Comparison of ENCODE assay signal across 8 cellular contexts in the genomic region with DNA sequence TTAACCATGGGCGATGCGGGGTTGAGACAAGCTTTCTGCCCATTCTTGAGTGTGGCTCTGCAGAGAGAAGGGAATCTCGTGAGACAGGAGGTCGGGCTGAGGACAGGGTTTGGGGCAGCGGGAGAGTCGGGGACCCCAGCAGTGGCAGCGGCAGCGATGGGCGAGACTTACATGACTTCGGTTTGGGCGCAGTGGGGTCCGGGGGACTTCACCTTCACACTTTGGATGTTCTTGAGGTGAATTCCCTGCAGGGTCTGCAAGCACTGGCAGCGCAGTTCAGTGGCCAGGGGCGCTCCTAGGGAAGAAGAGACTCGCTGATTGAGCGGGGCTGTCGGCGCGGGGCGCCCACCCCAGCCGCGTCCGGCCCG. TPM values are rescaled to one million over a fixed set of nuclear protein-coding genes. Genes with fewer than 3 reads are reported as not detected.
DNase-seq lines count a peak whose midpoint lies in the region; ATAC-seq, FAIRE-seq and TF ChIP-seq lines count a peak whose summit lies in the region.

No MANE protein-coding gene starts in this region.

- TF ChIP-seq RAD21 in IMR-90 (IDR thresholded peaks at IDR 0.05; ENCODE audit: low read length) (no peak), H1 (IDR thresholded peaks at IDR 0.05 in 1 of 2, conservative IDR thresholded peaks at IDR 0.05 in 1 of 2; ENCODE audit: low read depth in 2 of 2, low read length in 2 of 2) (no peak)

- H3K9ac ChIP-seq in IMR-90 (ENCODE audit: low read depth, low read length) (peak overlapping the region; percentile 73; the same call in 1 of the 2 replicates), H1 (replicated peaks in 1 of 4; ENCODE audit: extremely low read depth in 1 of 4, low read depth in 3 of 4, low read length in 3 of 4) (peak overlapping the region in 1 of 4 experiments; percentile 13; a peak in 4 of 7 replicates)

- H3K79me1 ChIP-seq in IMR-90 (ENCODE audit: low read depth in 1 of 2, low read length in 2 of 2) (no peaks in the 10 kb centered on the region), H1 (ENCODE audit: low read depth, low read length) (no peaks in the 10 kb centered on the region)

- no peak overlapping the region for H2BK5ac ChIP-seq in IMR-90 (ENCODE audit: low read depth, low read length, poor library complexity, severe bottlenecking)
- H2BK5ac ChIP-seq in H1 (ENCODE audit: low read depth, low read length) = no peak overlapping the region

- H2BK20ac ChIP-seq in IMR-90 (ENCODE audit: low read depth, low read length) (no peak overlapping the region; the same call in 1 of the 2 replicates), H1 (ENCODE audit: low read length) (no peak overlapping the region)

- no peak for TF ChIP-seq CTCF in AG09309 (IDR thresholded peaks at IDR 0.05; ENCODE audit: control insufficient read depth, insufficient read depth, low read depth, low read length, missing control alignments)
- no peak for TF ChIP-seq CTCF in IMR-90 (conservative IDR thresholded peaks at IDR 0.05; ENCODE audit: low read depth, low read length)
- TF ChIP-seq CTCF in H1 (IDR thresholded peaks at IDR 0.05; ENCODE audit: control extremely low read depth in 1 of 3, insufficient read depth in 1 of 3, low read depth in 1 of 3, low read length in 3 of 3) = no peak

- H3K27me3 ChIP-seq in IMR-90 (ENCODE audit: control insufficient read depth, insufficient read depth, low read length) (no peaks in the 10 kb centered on the region), H1 (replicated peaks in 1 of 4; ENCODE audit: control insufficient read depth in 3 of 4, extremely low read depth in 1 of 4, insufficient read depth in 3 of 4, low read length in 3 of 4) (peaks cover 0 to 19% (median 8%) of the 10 kb centered on the region in 4 experiments; a peak in 5 of 7 replicates), muscle layer of duodenum (ENCODE audit: low read depth, low read length) (no peaks in the 10 kb centered on the region)

- H3K14ac ChIP-seq in IMR-90 (replicated peaks; ENCODE audit: low read depth, low read length) (no peak overlapping the region), H1 (ENCODE audit: insufficient read length) (no peak overlapping the region)

- no peaks in the 10 kb centered on the region for H3K36me3 ChIP-seq in IMR-90 (ENCODE audit: control insufficient read depth, insufficient read depth, low read length)
- no peaks in the 10 kb centered on the region for H3K36me3 ChIP-seq in H1 (ENCODE audit: control insufficient read depth in 2 of 4, insufficient read depth in 4 of 4, low read length in 3 of 4)
- H3K36me3 ChIP-seq in muscle layer of duodenum (ENCODE audit: control insufficient read depth in 1 of 2, insufficient read depth in 2 of 2, low read length in 2 of 2) = no peaks in the 10 kb centered on the region

- H3K9me1 ChIP-seq in IMR-90 (ENCODE audit: insufficient read depth, low read length) = 0 out of 2 replicates have a peak, but pooled peaks cover 4% of the 10 kb centered on the region

- peak overlapping the region in 1 of 2 experiments; percentile 24; a peak in 2 of 4 replicates for H4K8ac ChIP-seq in IMR-90 (ENCODE audit: low read depth in 2 of 2, low read length in 2 of 2)
- H4K8ac ChIP-seq in H1 (ENCODE audit: extremely low read depth, insufficient read depth, low read length) = no peak overlapping the region

- peak overlapping the region; percentile 85 for H3K4me2 ChIP-seq in IMR-90 (ENCODE audit: low read depth, low read length)
- H3K4me2 ChIP-seq in H1 (ENCODE audit: insufficient read depth in 1 of 2, low read depth in 2 of 2, low read length in 2 of 2) = peak overlapping the region; percentile 66 to 83

- FAIRE-seq in H1 (lab: Jason Lieb, UNC) = no peak

- H3K27ac ChIP-seq in IMR-90 (ENCODE audit: insufficient read depth, low read length) (peak overlapping the region; percentile 11; the same call in 1 of the 2 replicates), H1 (ENCODE audit: low read depth, low read length) (no peak overlapping the region), muscle layer of duodenum (ENCODE audit: low read length) (peak overlapping the region; percentile 3)

- H4K91ac ChIP-seq in IMR-90 (ENCODE audit: insufficient read depth, low read depth, low read length) (no peak overlapping the region; the same call in 1 of the 2 replicates), H1 (replicated peaks; ENCODE audit: insufficient read length, low read length) (no peak overlapping the region)

- CTCF ChIA-PET in IMR-90 (lab: Yijun Ruan, JAX) = interaction anchor here (0.9 to 1.2 kb wide), 2 partner anchors 9 to 36 kb away, joined by 3 to 5 read pairs; no protein-coding TSS in a partner anchor
- CTCF ChIA-PET in H1 (lab: Charles Lee; ENCODE audit: partially characterized antibody) = interaction anchor here (0.8 to 3.8 kb wide), 14 partner anchors 10 to 633 kb away, joined by 3 to 24 read pairs (median 4); partner anchors contain the start of genes CXCL3 and CXCL5

- 39% methylated on average over 3 of the region's 24 CpGs; no CpG with 5 or more reads in 1 of the 2 experiments for WGBS in IMR-90 (ENCODE audit: extremely low coverage in 2 of 2, insufficient read length in 1 of 2), 2 experiments
- 20% methylated on average over 14 of the region's 24 CpGs; no CpG with 5 or more reads in 1 of the 2 experiments for WGBS in H1 (ENCODE audit: extremely low coverage in 1 of 2, insufficient coverage in 1 of 2, insufficient read length in 1 of 2, insufficient replicate concordance in 2 of 2, low coverage in 1 of 2, low lambda C conversion rate in 2 of 2, missing lambda C conversion rate in 1 of 2), 2 experiments

- intact Hi-C loops in IMR-90 (cut with micrococcal nuclease) = loop anchor here (5.0 kb wide), 1 partner anchor 101 kb away; the partner anchor contains the start of gene CXCL5

- H2AK5ac ChIP-seq in IMR-90 (ENCODE audit: low read depth, low read length) = peak overlapping the region; percentile 75; the same call in 1 of the 2 replicates
- H2AK5ac ChIP-seq in H1 (ENCODE audit: low read depth, low read length) = no peak overlapping the region

- POLR2A ChIA-PET in IMR-90 (lab: Charles Lee; ENCODE audit: unreplicated experiment) = interaction anchor here (0.6 kb wide), 1 partner anchor 29 kb away, joined by 3 read pairs; no protein-coding TSS in a partner anchor
- POLR2A ChIA-PET in H1 (lab: Charles Lee; ENCODE audit: partially characterized antibody) = interaction anchor here (0.8 to 2.6 kb wide), 6 partner anchors 11 to 121 kb away, joined by 3 to 10 read pairs (median 4); partner anchors contain the start of genes CXCL3 and CXCL5

- BruUV-seq in IMR-90 (replicated peaks; lab: Mats Ljungman, UMichigan) = no TSS peak

- H2BK12ac ChIP-seq in H1 (ENCODE audit: low read depth, low read length) = no peak overlapping the region; the same call in 1 of the 2 replicates

- no peak overlapping the region; the same call in 1 of the 2 replicates for H3K23ac ChIP-seq in IMR-90 (ENCODE audit: low read depth, low read length)
- H3K23ac ChIP-seq in H1 (ENCODE audit: insufficient read length) = no peak overlapping the region

- dilution Hi-C loops in IMR-90 (cut with HindIII; ENCODE audit: low sequenced_read_pairs, unreplicated experiment) = no loop called here

- in situ Hi-C loops in IMR-90 (cut with MboI; ENCODE audit: low sequenced_read_pairs) = no loop called here

- H2AK9ac ChIP-seq in IMR-90 (replicated peaks; ENCODE audit: low read depth, low read length, poor library complexity) = no peak overlapping the region

- peaks cover 9% of the 10 kb centered on the region for H3K23me2 ChIP-seq in H1 (ENCODE audit: low read depth, low read length)

- H4K5ac ChIP-seq in IMR-90 (ENCODE audit: low read depth, low read length) (no peak overlapping the region), H1 (ENCODE audit: insufficient read length, low read depth, low read length) (peak overlapping the region; percentile 5)

- TF ChIP-seq POLR2A in IMR-90 (IDR thresholded peaks at IDR 0.05; ENCODE audit: low read depth, low read length) (no peak), H1 (IDR thresholded peaks at IDR 0.05; ENCODE audit: control extremely low read depth in 1 of 2, low read depth in 2 of 2, low read length in 2 of 2) (no peak)

- no peaks in the 10 kb centered on the region for H3K79me2 ChIP-seq in H1 (ENCODE audit: control insufficient read depth in 1 of 2, insufficient read depth in 2 of 2, low read length in 2 of 2)

- DNase-seq in AG09309 (ENCODE audit: low read depth) = no peak
- no peak for DNase-seq in IMR-90
- peak in 1 of 2 experiments; percentile 63 for DNase-seq in H1 (ENCODE audit: low read depth in 1 of 2, low spot score in 2 of 2)
- DNase-seq in 8988T = no peak
- no peak for DNase-seq in COR-L47 (lab: John Stamatoyannopoulos, UW)
- DNase-seq in germinal center (ENCODE audit: low spot score) = no peak

- H3K4ac ChIP-seq in IMR-90 (ENCODE audit: low read depth, low read length) (no peak overlapping the region), H1 (replicated peaks; ENCODE audit: insufficient read length, low read depth, low read length) (no peak overlapping the region)

- H2BK120ac ChIP-seq in IMR-90 (ENCODE audit: low read depth, low read length) (no peak overlapping the region), H1 (replicated peaks; ENCODE audit: low read depth, low read length) (no peak overlapping the region)

- H3K18ac ChIP-seq in IMR-90 (ENCODE audit: low read depth, low read length) (no peak overlapping the region; the same call in 1 of the 2 replicates), H1 (ENCODE audit: extremely low read depth, low read length) (no peak overlapping the region)

- H3K4me3 ChIP-seq in AG09309 (ENCODE audit: control insufficient read depth, low read depth, low read length) (peak overlapping the region; percentile 79), IMR-90 (ENCODE audit: insufficient read depth, low read depth, low read length) (peak overlapping the region; percentile 52), H1 (ENCODE audit: extremely low read depth in 1 of 4, insufficient read depth in 2 of 4, low read depth in 3 of 4, low read length in 4 of 4) (peak overlapping the region; percentile 45 to 70 (median 54)), muscle layer of duodenum (ENCODE audit: low read depth in 1 of 2, low read length in 2 of 2) (peak overlapping the region; percentile 72 to 73)

- H2AFZ ChIP-seq in IMR-90 (replicated peaks; ENCODE audit: low read length, poor library complexity) = peak overlapping the region; percentile 83
- no peak overlapping the region for H2AFZ ChIP-seq in H1 (ENCODE audit: low read length)

- ATAC-seq in IMR-90 (ENCODE audit: low read depth) (no peak), GM18867 (IDR thresholded peaks at IDR 0.05; ENCODE audit: unreplicated experiment) (no peak)

- H3K56ac ChIP-seq in IMR-90 (ENCODE audit: extremely low read depth, insufficient read depth, low read length) = no peak overlapping the region
- H3K56ac ChIP-seq in H1 (replicated peaks; ENCODE audit: insufficient read length, low read depth, low read length) = no peak overlapping the region

- peaks cover 4% of the 10 kb centered on the region for H3K4me1 ChIP-seq in IMR-90 (ENCODE audit: control insufficient read depth, insufficient read depth, low read length)
- peaks cover 0 to 3% (median 0%) of the 10 kb centered on the region in 4 experiments; a peak in 1 of 7 replicates for H3K4me1 ChIP-seq in H1 (replicated peaks in 1 of 4; ENCODE audit: control insufficient read depth in 3 of 4, insufficient read depth in 4 of 4, low read length in 3 of 4)
- H3K4me1 ChIP-seq in muscle layer of duodenum (ENCODE audit: control insufficient read depth in 1 of 2, insufficient read depth in 2 of 2, low read length in 2 of 2) = no peaks in the 10 kb centered on the region

- H3K9me3 ChIP-seq in IMR-90 (ENCODE audit: control insufficient read depth, insufficient read depth, low read length) = no peaks in the 10 kb centered on the region
- no peaks in the 10 kb centered on the region for H3K9me3 ChIP-seq in H1 (ENCODE audit: insufficient read depth in 2 of 2, low read depth in 1 of 2, low read length in 1 of 2)
- no peaks in the 10 kb centered on the region for H3K9me3 ChIP-seq in muscle layer of duodenum (ENCODE audit: control insufficient read depth in 1 of 2, low read length in 2 of 2)

- TF ChIP-seq EP300 in H1 (IDR thresholded peaks at IDR 0.05; ENCODE audit: borderline replicate concordance in 1 of 2, low read depth in 2 of 2, low read length in 2 of 2) = no peak

- H2BK15ac ChIP-seq in IMR-90 (ENCODE audit: low read depth, low read length) = peak overlapping the region; percentile 14; the same call in 1 of the 3 replicates
- peak overlapping the region; percentile 61; the same call in 1 of the 2 replicates for H2BK15ac ChIP-seq in H1 (ENCODE audit: low read length)

- H4K20me1 ChIP-seq in IMR-90 (ENCODE audit: insufficient read depth, low read length) (no peaks in the 10 kb centered on the region), H1 (replicated peaks in 1 of 2; ENCODE audit: control insufficient read depth in 1 of 2, insufficient read depth in 2 of 2, low read length in 2 of 2) (no peaks in the 10 kb centered on the region)

RNA-seq across cellular contexts. Expression of gene CXCL2, which starts 0.4 kb away (rescaled TPM):
- 0.18 and 0.28 TPM in 2 replicates for total RNA-seq in IMR-90 (2012; rRNA removed)
- polyA plus RNA-seq in IMR-90 (2012; rRNA removed) (0.99 and 3.7 TPM in 2 replicates), H1 (2011; rRNA removed) (0.63 and 0.72 TPM in 2 replicates)
- 1.4 and 7.8 TPM in 2 replicates for polyA plus RNA-seq in IMR-90 (2012; cell fraction: cytosol; rRNA removed)
- polyA plus RNA-seq in IMR-90 (2012; cell fraction: nucleus; rRNA removed; ENCODE audit: low replicate concordance) = 53.1 and 64.1 TPM in 2 replicates
- 0.73 and 1.5 TPM in 2 replicates for total RNA-seq in H1 (2021; fragmentation: NEBNext Ultra II Directional; extraction: Animal tissue kit (Norgen Biotek cat#: 25700))
- 0.28 TPM for polyA plus RNA-seq in H1 (2011; cell fraction: cytosol; rRNA removed)
- 2.1 TPM for polyA plus RNA-seq in H1 (2011; cell fraction: nucleus; rRNA removed)
- 0.50 to 0.82 TPM (median 0.68 TPM) in 4 replicates for polyA plus RNA-seq in H1 (2012, experiment 1 of 2)
- 0.25 TPM for polyA plus RNA-seq in H1 (2012, experiment 2 of 2)
- polyA plus RNA-seq in H1 (2013, experiment 1 of 2) = 1.4 TPM
- 0.96 TPM for polyA plus RNA-seq in H1 (2013, experiment 2 of 2)
- 0.25 and 0.61 TPM in 2 replicates for polyA minus RNA-seq in H1 (2011; rRNA and poly(A)+ RNA removed)
- polyA minus RNA-seq in H1 (2011; cell fraction: cytosol; rRNA and poly(A)+ RNA removed) = 3.4 TPM
- 5.3 TPM for polyA minus RNA-seq in H1 (2011; cell fraction: nucleus; rRNA and poly(A)+ RNA removed)

RNA-seq across cellular contexts. Expression of gene MTHFD2L, which starts 59.3 kb away (rescaled TPM):
- 4.3 and 9.2 TPM in 2 replicates for total RNA-seq in IMR-90 (2012; rRNA removed)
- polyA plus RNA-seq in IMR-90 (2012; rRNA removed) (1.5 and 2.8 TPM in 2 replicates), H1 (2011; rRNA removed) (4.4 and 5.4 TPM in 2 replicates)
- polyA plus RNA-seq in IMR-90 (2012; cell fraction: cytosol; rRNA removed) = 0.56 and 0.87 TPM in 2 replicates
- polyA plus RNA-seq in IMR-90 (2012; cell fraction: nucleus; rRNA removed; ENCODE audit: low replicate concordance) = 0.81 and 4.3 TPM in 2 replicates
- 11.0 and 15.0 TPM in 2 replicates for total RNA-seq in H1 (2021; fragmentation: NEBNext Ultra II Directional; extraction: Animal tissue kit (Norgen Biotek cat#: 25700))
- polyA plus RNA-seq in H1 (2011; cell fraction: cytosol; rRNA removed) = 7.7 TPM
- polyA plus RNA-seq in H1 (2011; cell fraction: nucleus; rRNA removed) = 4.0 TPM
- polyA plus RNA-seq in H1 (2012, experiment 1 of 2) = 4.3 to 9.8 TPM (median 5.1 TPM) in 4 replicates
- polyA plus RNA-seq in H1 (2012, experiment 2 of 2) = 1.5 TPM
- polyA plus RNA-seq in H1 (2013, experiment 1 of 2) = 9.1 TPM
- polyA plus RNA-seq in H1 (2013, experiment 2 of 2) = 8.0 TPM
- polyA minus RNA-seq in H1 (2011; rRNA and poly(A)+ RNA removed) = 7.5 and 10.7 TPM in 2 replicates
- 6.7 TPM for polyA minus RNA-seq in H1 (2011; cell fraction: cytosol; rRNA and poly(A)+ RNA removed)
- 35.3 TPM for polyA minus RNA-seq in H1 (2011; cell fraction: nucleus; rRNA and poly(A)+ RNA removed)
